28 cellular contexts compared by ENCODE assay signal in genomic region chr1:57736940-57737339, GRCh38.
"Had no signal": no experiment of that assay in that cellular context is flagged by ENCODE, and none has a peak within 500 bp of the region (broad histone marks: within the 10 kb centered on the region; RNA-seq: fewer than 3 reads in every experiment).

No MANE protein-coding gene starts in this region.

- H3K9me3 ChIP-seq: adrenal gland, ascending aorta, pancreas, psoas muscle, right atrium auricular region, spleen, testis, vagina had no signal

- H3K4me1 ChIP-seq: adrenal gland, ascending aorta, pancreas, psoas muscle, right atrium auricular region, spleen, testis, vagina had no signal

- H3K27ac Mint-ChIP-seq: activated CD4-positive, alpha-beta memory T cell treated with anti-CD3 and anti-CD28 coated beads, Interleukin-2, amount 10 ng/mL, durations not matched to agents 7 days and 5 days; activated naive CD4-positive, alpha-beta T cell treated with anti-CD3 and anti-CD28 coated beads, Interleukin-2, amount 50 U/mL, for 24 hours; activated T-helper 1 cell treated with anti-CD3 and anti-CD28 coated beads, Interleukin-12 subunit alpha, Interleukin-12 subunit beta, Interleukin-2, Interleukin-4 antibody, amounts not matched to agents 30 ng/mL and 10 ng/mL and 1 ng/mL, durations not matched to agents 14 hours and 24 hours and 36 hours; dendritic cell treated with granulocyte-macrophage colony-stimulating factor and Interleukin-4, amounts not matched to agents 40 ng/mL and 50 ng/mL, for 4 days; immature natural killer cell; mesothelial cell of epicardium; natural killer cell treated with Interleukin-12 subunit alpha and Interleukin-12 subunit beta and Interleukin-15 and Interleukin-18, amount 100 ng/mL, for 72 hours had no signal

- DNase-seq: activated CD4-positive, alpha-beta memory T cell treated with anti-CD3 and anti-CD28 coated beads, Interleukin-2, amount 10 ng/mL, durations not matched to agents 7 days and 5 days; activated CD4-positive, alpha-beta T cell treated with anti-CD3 and anti-CD28 coated beads for 4 hours; activated CD4-positive, CD25-positive, alpha-beta regulatory T cell; activated gamma-delta T cell; adrenal gland; brain microvascular endothelial cell; caudate nucleus; effector CD4-positive, alpha-beta T cell; erythroblast; foreskin melanocyte; immature natural killer cell; pancreas; psoas muscle; spleen; stimulated activated CD4-positive, alpha-beta T cell treated with anti-CD3 and anti-CD28 coated beads, Interleukin-4, amount 100 ng/mL, for 1 hour; stimulated activated naive CD4-positive, alpha-beta T cell; testis; trophoblast cell had no signal

- H3K9me3 Mint-ChIP-seq: activated CD4-positive, alpha-beta memory T cell treated with anti-CD3 and anti-CD28 coated beads, Interleukin-2, amount 10 ng/mL, durations not matched to agents 7 days and 5 days; activated naive CD4-positive, alpha-beta T cell treated with anti-CD3 and anti-CD28 coated beads, Interleukin-2, amount 50 U/mL, for 24 hours; activated T-helper 1 cell treated with anti-CD3 and anti-CD28 coated beads, Interleukin-12 subunit alpha, Interleukin-12 subunit beta, Interleukin-2, Interleukin-4 antibody, amounts not matched to agents 30 ng/mL and 10 ng/mL and 1 ng/mL, durations not matched to agents 14 hours and 24 hours and 36 hours; dendritic cell treated with granulocyte-macrophage colony-stimulating factor and Interleukin-4, amounts not matched to agents 40 ng/mL and 50 ng/mL, for 4 days; immature natural killer cell; mesothelial cell of epicardium; natural killer cell treated with Interleukin-12 subunit alpha and Interleukin-12 subunit beta and Interleukin-15 and Interleukin-18, amount 100 ng/mL, for 72 hours had no signal

- H3K4me1 Mint-ChIP-seq: activated CD4-positive, alpha-beta memory T cell treated with anti-CD3 and anti-CD28 coated beads, Interleukin-2, amount 10 ng/mL, durations not matched to agents 7 days and 5 days; activated naive CD4-positive, alpha-beta T cell treated with anti-CD3 and anti-CD28 coated beads, Interleukin-2, amount 50 U/mL, for 24 hours; mesothelial cell of epicardium had no signal

- H3K36me3 Mint-ChIP-seq: activated naive CD4-positive, alpha-beta T cell treated with anti-CD3 and anti-CD28 coated beads, Interleukin-2, amount 50 U/mL, for 24 hours; immature natural killer cell; mesothelial cell of epicardium; natural killer cell treated with Interleukin-12 subunit alpha and Interleukin-12 subunit beta and Interleukin-15 and Interleukin-18, amount 100 ng/mL, for 72 hours had no signal

- H3K4me3 Mint-ChIP-seq: activated CD4-positive, alpha-beta memory T cell treated with anti-CD3 and anti-CD28 coated beads, Interleukin-2, amount 10 ng/mL, durations not matched to agents 7 days and 5 days; activated naive CD4-positive, alpha-beta T cell treated with anti-CD3 and anti-CD28 coated beads, Interleukin-2, amount 50 U/mL, for 24 hours; activated T-helper 1 cell treated with anti-CD3 and anti-CD28 coated beads, Interleukin-12 subunit alpha, Interleukin-12 subunit beta, Interleukin-2, Interleukin-4 antibody, amounts not matched to agents 30 ng/mL and 10 ng/mL and 1 ng/mL, durations not matched to agents 14 hours and 24 hours and 36 hours; dendritic cell treated with granulocyte-macrophage colony-stimulating factor and Interleukin-4, amounts not matched to agents 40 ng/mL and 50 ng/mL, for 4 days; immature natural killer cell; mesothelial cell of epicardium; natural killer cell treated with Interleukin-12 subunit alpha and Interleukin-12 subunit beta and Interleukin-15 and Interleukin-18, amount 100 ng/mL, for 72 hours had no signal

- H3K27ac ChIP-seq: adrenal gland, ascending aorta, brain microvascular endothelial cell, pancreas, psoas muscle, right atrium auricular region, spleen, testis, vagina had no signal

- ATAC-seq: left lobe of liver; natural killer cell treated with Interleukin-12 subunit alpha and Interleukin-12 subunit beta and Interleukin-15 and Interleukin-18, amount 100 ng/mL, for 72 hours; pancreas; psoas muscle had no signal

- H3K27me3 ChIP-seq: adrenal gland, ascending aorta, brain microvascular endothelial cell, pancreas, right atrium auricular region, spleen, testis, vagina had no signal

- H3K27me3 Mint-ChIP-seq: activated CD4-positive, alpha-beta memory T cell treated with anti-CD3 and anti-CD28 coated beads, Interleukin-2, amount 10 ng/mL, durations not matched to agents 7 days and 5 days; activated naive CD4-positive, alpha-beta T cell treated with anti-CD3 and anti-CD28 coated beads, Interleukin-2, amount 50 U/mL, for 24 hours; dendritic cell treated with granulocyte-macrophage colony-stimulating factor and Interleukin-4, amounts not matched to agents 40 ng/mL and 50 ng/mL, for 4 days had no signal

- H3K4me3 ChIP-seq: adrenal gland, ascending aorta, lung, pancreas, psoas muscle, right atrium auricular region, spleen, testis, vagina had no signal

- H3K36me3 ChIP-seq: adrenal gland, ascending aorta, brain microvascular endothelial cell, pancreas, right atrium auricular region, spleen, vagina had no signal
